ENCODE assay signal across 14 cellular contexts in the genomic region with DNA sequence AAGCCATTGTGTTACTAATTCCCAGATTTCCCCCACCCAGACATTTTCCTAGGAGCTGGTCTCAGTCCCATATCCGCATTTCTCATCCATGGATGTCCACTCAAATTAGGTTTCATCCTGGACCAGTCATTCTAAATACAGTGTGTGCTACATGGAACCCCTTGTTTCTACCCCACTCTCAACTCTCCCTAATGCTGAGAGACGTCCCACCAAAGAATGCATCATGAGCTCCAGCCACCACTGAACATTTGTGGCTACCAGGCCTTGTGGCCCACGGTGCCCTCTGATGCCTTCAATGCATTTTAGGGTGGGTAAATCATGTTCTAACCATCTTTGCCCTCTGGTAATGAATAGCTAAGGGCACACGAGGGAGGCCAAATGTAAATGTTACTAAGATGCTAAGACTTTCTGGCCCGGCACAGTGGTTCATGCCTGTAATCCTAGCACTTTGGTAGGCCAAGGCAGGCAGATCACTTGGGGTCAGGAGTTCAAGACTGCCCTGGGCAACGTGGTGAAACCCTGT. TPM values are rescaled to one million over a fixed set of nuclear protein-coding genes. Genes with fewer than 3 reads are reported as not detected.
DNase-seq lines count a peak whose midpoint lies in the region; ATAC-seq and TF ChIP-seq lines count a peak whose summit lies in the region.
"Had no signal": no experiment of that assay in that cellular context is flagged by ENCODE, and none has a peak within 500 bp of the region (broad histone marks: within the 10 kb centered on the region; RNA-seq: fewer than 3 reads in every experiment).

No MANE protein-coding gene starts in this region.

- H3K9me3 ChIP-seq in Karpas-422 (ENCODE audit: low read length) = no peaks in the 10 kb centered on the region
- H3K9me3 ChIP-seq: spleen had no signal

- peak overlapping the region; percentile 84; the same call in 1 of the 2 replicates for H3K27ac ChIP-seq in Karpas-422 (ENCODE audit: low read length)
- H3K27ac ChIP-seq in foreskin keratinocyte = no peak overlapping the region
- H3K27ac ChIP-seq: brain microvascular endothelial cell had no signal

- no peaks in the 10 kb centered on the region for H3K9me2 ChIP-seq in Karpas-422 (replicated peaks; ENCODE audit: insufficient read depth, low read length)

- no peak overlapping the region for H3K4me3 ChIP-seq in Karpas-422 (ENCODE audit: low read length)

- TF ChIP-seq CTCF in neural crest cell (conservative IDR thresholded peaks at IDR 0.05) (no peak), foreskin keratinocyte (conservative IDR thresholded peaks at IDR 0.05) (no peak)

- peaks cover 50% of the 10 kb centered on the region for H3K36me3 Mint-ChIP-seq in activated CD4-positive, alpha-beta T cell treated with anti-CD3 and anti-CD28 coated beads, Interleukin-2, amount 10 ng/mL, durations not matched to agents 7 days and 5 days (ENCODE audit: low read depth)
- peaks cover 51% of the 10 kb centered on the region for H3K36me3 Mint-ChIP-seq in activated naive CD8-positive, alpha-beta T cell treated with anti-CD3 and anti-CD28 coated beads, Interleukin-2, amount 50 U/mL, for 24 hours (ENCODE audit: low read depth)
- H3K36me3 Mint-ChIP-seq in neural crest cell (ENCODE audit: low read depth) = peaks cover 31% of the 10 kb centered on the region

- H4K20me1 ChIP-seq in Karpas-422 (ENCODE audit: insufficient read depth, low read depth, low read length) = peaks cover 12% of the 10 kb centered on the region

- H2AFZ ChIP-seq in Karpas-422 (ENCODE audit: low read length) = no peak overlapping the region

- CTCF ChIA-PET in activated CD4-positive, alpha-beta T cell treated with anti-CD3 and anti-CD28 coated beads, Interleukin-2, amount 10 ng/mL, durations not matched to agents 7 days and 5 days (lab: Charles Lee) = interaction anchor here (1.0 to 2.1 kb wide), 4 partner anchors 9 to 158 kb away, joined by 3 to 8 read pairs (median 6); a partner anchor contains a TSS

- H3K27me3 Mint-ChIP-seq in activated CD4-positive, alpha-beta T cell treated with anti-CD3 and anti-CD28 coated beads, Interleukin-2, amount 10 ng/mL, durations not matched to agents 7 days and 5 days = no peaks in the 10 kb centered on the region
- H3K27me3 Mint-ChIP-seq in activated naive CD8-positive, alpha-beta T cell treated with anti-CD3 and anti-CD28 coated beads, Interleukin-2, amount 50 U/mL, for 24 hours = peaks cover 2% of the 10 kb centered on the region
- peaks cover 10% of the 10 kb centered on the region for H3K27me3 Mint-ChIP-seq in neural crest cell (ENCODE audit: low read depth)
- H3K27me3 Mint-ChIP-seq: naive B cell had no signal

- H3K36me3 ChIP-seq in Karpas-422 (ENCODE audit: insufficient read depth, low read length) = peaks cover 32% of the 10 kb centered on the region

- H3K4me2 ChIP-seq in Karpas-422 (ENCODE audit: low read depth, low read length, poor library complexity, severe bottlenecking) = no peak overlapping the region

- H3K4me1 ChIP-seq in Karpas-422 (ENCODE audit: low read length) (peaks cover 41% of the 10 kb centered on the region), foreskin keratinocyte (peaks cover 15% of the 10 kb centered on the region)

- POLR2A ChIA-PET in activated CD4-positive, alpha-beta T cell treated with anti-CD3 and anti-CD28 coated beads, Interleukin-2, amount 10 ng/mL, durations not matched to agents 7 days and 5 days (lab: Charles Lee) = no interaction called here

- no peak for ATAC-seq in activated naive CD8-positive, alpha-beta T cell treated with anti-CD3 and anti-CD28 coated beads, Interleukin-2, amount 50 U/mL, for 24 hours
- ATAC-seq in foreskin keratinocyte = no peak

- no peaks in the 10 kb centered on the region for H3K9me3 Mint-ChIP-seq in activated CD4-positive, alpha-beta T cell treated with anti-CD3 and anti-CD28 coated beads, Interleukin-2, amount 10 ng/mL, durations not matched to agents 7 days and 5 days
- no peaks in the 10 kb centered on the region for H3K9me3 Mint-ChIP-seq in activated naive CD8-positive, alpha-beta T cell treated with anti-CD3 and anti-CD28 coated beads, Interleukin-2, amount 50 U/mL, for 24 hours
- H3K9me3 Mint-ChIP-seq in neural crest cell = no peaks in the 10 kb centered on the region
- H3K9me3 Mint-ChIP-seq: naive B cell had no signal

- H3K27ac Mint-ChIP-seq in activated CD4-positive, alpha-beta T cell treated with anti-CD3 and anti-CD28 coated beads, Interleukin-2, amount 10 ng/mL, durations not matched to agents 7 days and 5 days = peak overlapping the region; percentile 58
- H3K27ac Mint-ChIP-seq in activated naive CD8-positive, alpha-beta T cell treated with anti-CD3 and anti-CD28 coated beads, Interleukin-2, amount 50 U/mL, for 24 hours = peak overlapping the region; percentile 96
- peak overlapping the region; percentile 88 for H3K27ac Mint-ChIP-seq in neural crest cell (ENCODE audit: unreplicated experiment)

- peaks cover 34% of the 10 kb centered on the region for H3K4me1 Mint-ChIP-seq in activated CD4-positive, alpha-beta T cell treated with anti-CD3 and anti-CD28 coated beads, Interleukin-2, amount 10 ng/mL, durations not matched to agents 7 days and 5 days
- peaks cover 28% of the 10 kb centered on the region for H3K4me1 Mint-ChIP-seq in activated naive CD8-positive, alpha-beta T cell treated with anti-CD3 and anti-CD28 coated beads, Interleukin-2, amount 50 U/mL, for 24 hours
- H3K4me1 Mint-ChIP-seq in neural crest cell = peaks cover 40% of the 10 kb centered on the region

- H3K4me3 Mint-ChIP-seq in activated CD4-positive, alpha-beta T cell treated with anti-CD3 and anti-CD28 coated beads, Interleukin-2, amount 10 ng/mL, durations not matched to agents 7 days and 5 days = no peak overlapping the region
- H3K4me3 Mint-ChIP-seq in activated naive CD8-positive, alpha-beta T cell treated with anti-CD3 and anti-CD28 coated beads, Interleukin-2, amount 50 U/mL, for 24 hours = peak overlapping the region; percentile 96
- H3K4me3 Mint-ChIP-seq in neural crest cell = peak overlapping the region; percentile 73

- no peak for DNase-seq in activated CD4-positive, alpha-beta T cell treated with anti-CD3 and anti-CD28 coated beads, Interleukin-2, amount 10 ng/mL, durations not matched to agents 7 days and 5 days
- no peak for DNase-seq in activated CD4-positive, alpha-beta T cell treated with anti-CD3 and anti-CD28 coated beads for 4 hours
- DNase-seq in Karpas-422 = no peak
- no peak for DNase-seq in activated naive CD8-positive, alpha-beta T cell treated with anti-CD3 and anti-CD28 coated beads, Interleukin-2, amount 50 U/mL, for 24 hours
- no peak for DNase-seq in neural crest cell (ENCODE audit: low read depth, low spot score)
- no peak for DNase-seq in NCI-H446 (lab: John Stamatoyannopoulos, UW)
- no peak for DNase-seq in T1000 (lab: John Stamatoyannopoulos, UW)
- no peak for DNase-seq in foreskin keratinocyte
- DNase-seq: brain microvascular endothelial cell, GDM1, H7, naive B cell, SIG-M5, spleen had no signal

- no peaks in the 10 kb centered on the region for H3K27me3 ChIP-seq in Karpas-422 (ENCODE audit: low read length)
- H3K27me3 ChIP-seq in foreskin keratinocyte = no peaks in the 10 kb centered on the region
- H3K27me3 ChIP-seq: brain microvascular endothelial cell, spleen had no signal

- H3K9ac ChIP-seq in Karpas-422 (ENCODE audit: low read length) = no peak overlapping the region

- peaks cover 22% of the 10 kb centered on the region for H3K79me2 ChIP-seq in Karpas-422 (ENCODE audit: low read length)

RNA-seq across cellular contexts. Expression of a gene that starts 13.3 kb away (rescaled TPM):
- total RNA-seq in activated CD4-positive, alpha-beta T cell treated with anti-CD3 and anti-CD28 coated beads, Interleukin-2, amount 10 ng/mL, durations not matched to agents 7 days and 5 days = not detected
- total RNA-seq in Karpas-422 (2014; rRNA removed; shearing (Covaris generic); ENCODE audit: low replicate concordance) = 0.37 and 2.2 TPM in 2 replicates
- total RNA-seq in neural crest cell (1.5 and 2.8 TPM in 2 replicates), foreskin keratinocyte (0.95 and 1.5 TPM in 2 replicates)
- 0.74 and 1.2 TPM in 2 replicates for polyA plus RNA-seq in foreskin keratinocyte

RNA-seq across cellular contexts. Expression of a gene that starts 25.9 kb away (rescaled TPM):
- 10 to 100 TPM; 69.3 to 70.6 TPM for total RNA-seq in activated CD4-positive, alpha-beta T cell treated with anti-CD3 and anti-CD28 coated beads, Interleukin-2, amount 10 ng/mL, durations not matched to agents 7 days and 5 days
- total RNA-seq in Karpas-422 (2014; rRNA removed; shearing (Covaris generic); ENCODE audit: low replicate concordance) = 22.4 and 28.6 TPM in 2 replicates
- total RNA-seq in neural crest cell (36.1 and 39.2 TPM in 2 replicates), foreskin keratinocyte (27.2 and 27.6 TPM in 2 replicates)
- 45.4 and 47.9 TPM in 2 replicates for polyA plus RNA-seq in foreskin keratinocyte
